In the genomic region with DNA sequence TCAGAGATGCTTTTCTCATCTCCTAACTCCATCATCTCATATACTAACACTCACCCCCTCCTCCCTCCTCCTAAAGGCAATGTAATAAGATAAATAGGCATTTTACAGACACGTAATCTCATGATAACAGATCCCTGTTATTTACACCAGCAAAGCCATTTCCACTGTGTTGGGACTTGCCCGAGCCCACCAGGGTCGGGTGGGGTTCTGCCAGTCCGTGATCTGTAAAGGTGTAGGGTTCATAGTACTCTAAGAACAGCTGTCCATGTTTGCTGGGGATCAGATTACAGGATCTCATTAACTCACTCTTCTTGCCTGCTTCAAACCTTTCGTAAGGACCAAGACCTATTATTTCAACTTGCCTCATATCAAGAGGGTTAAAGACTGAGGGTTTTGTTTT, we compare ENCODE assay signal across 1 cellular context.
A peak's percentile ranks its signal among the peaks of the same experiment; 100 is the strongest.
TF ChIP-seq lines count a peak whose summit lies in the region.

No MANE protein-coding gene starts in this region.

TF ChIP-seq in HepG2, 621 proteins besides CTCF, POLR2A, EP300 and RAD21 (continued from another document):
- TF ChIP-seq SIX4 (CRISPR knock-in tag; IDR thresholded peaks at IDR 0.05), result peak; percentile 71; the same call in 1 of the 2 replicates
TF ChIP-seq in HepG2: peak in this region for 2.
